In the genomic region with DNA sequence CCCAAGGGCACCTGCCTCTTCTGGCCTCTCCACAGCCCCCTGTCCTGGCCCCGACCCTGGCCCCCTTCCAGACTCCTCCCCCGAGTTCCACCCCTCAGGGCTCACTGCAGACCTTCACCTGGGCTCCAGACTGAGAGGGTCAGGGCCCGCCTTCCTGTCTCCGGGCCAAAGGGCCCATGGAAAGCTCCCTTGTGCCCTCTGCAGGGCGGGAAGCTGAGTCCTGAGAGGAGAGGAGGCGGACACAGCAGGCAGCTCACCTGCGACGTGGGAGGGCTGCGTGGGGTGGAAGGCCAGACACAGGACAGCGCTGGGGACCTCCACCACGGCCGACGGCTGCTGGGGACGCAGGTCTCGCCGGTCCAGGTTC, we compare ENCODE assay signal across 8 cellular contexts. TPM values are rescaled to one million over a fixed set of nuclear protein-coding genes. Genes with fewer than 3 reads are reported as not detected.
DNase-seq lines count a peak whose midpoint lies in the region; ATAC-seq, FAIRE-seq and TF ChIP-seq lines count a peak whose summit lies in the region.

No MANE protein-coding gene starts in this region.

- no peaks in the 10 kb centered on the region for H3K27me3 ChIP-seq in ovary

- intact Hi-C loops in ovary (cut with DNase I): loop anchor here in 1 of 4 donors (5.0 kb wide), 1 partner anchor 56 kb away; no protein-coding TSS in a partner anchor

- H3K4me1 ChIP-seq in ovary (ENCODE audit: insufficient read depth): peaks cover 14% of the 10 kb centered on the region

- peak; percentile 89 for DNase-seq in DMS53 (lab: John Stamatoyannopoulos, UW)
- DNase-seq in NCI-H69 (lab: John Stamatoyannopoulos, UW): peak; percentile 52
- peak; percentile 44 to 77 (median 63) for DNase-seq in ovary
- no peak for DNase-seq in SKM-1 (lab: John Stamatoyannopoulos, UW; ENCODE audit: unreplicated experiment)
- no peak for DNase-seq in activated naive CD4-positive, alpha-beta T cell (lab: John Stamatoyannopoulos, UW)
- DNase-seq in GM12891 (ENCODE audit: insufficient read length, low spot score): no peak

- no peak for TF ChIP-seq EP300 in ovary (IDR thresholded peaks at IDR 0.05)

- TF ChIP-seq CTCF in ovary (IDR thresholded peaks at IDR 0.05): no peak

- 53 to 70% (median 62%) methylated on average over 5 to 16 of the region's 16 CpGs for WGBS in ovary, 3 donors

- TF ChIP-seq POLR2A in ovary (IDR thresholded peaks at IDR 0.05) (no peak), GM12891 (IDR thresholded peaks at IDR 0.05; ENCODE audit: low read depth, low read length) (no peak)

- no peaks in the 10 kb centered on the region for H3K36me3 ChIP-seq in ovary

- no peaks in the 10 kb centered on the region for H3K9me3 ChIP-seq in ovary

- H3K4me3 ChIP-seq in ovary: no peak overlapping the region

- peak; percentile 43 for ATAC-seq in esophagus mucosa
- no peak for ATAC-seq in GM21619 (IDR thresholded peaks at IDR 0.05; ENCODE audit: unreplicated experiment)

- no peak for FAIRE-seq in GM12891 (lab: Jason Lieb, UNC)

- peak overlapping the region; percentile 26 to 78 for H3K27ac ChIP-seq in ovary

TF ChIP-seq in GM12891, 5 proteins besides CTCF, POLR2A, EP300 and RAD21:
- TF ChIP-seq POU2F2 (IDR thresholded peaks at IDR 0.05; ENCODE audit: low read depth, low read length) (no peak), SPI1 (IDR thresholded peaks at IDR 0.05; ENCODE audit: low read depth, low read length) (no peak), POLR2AphosphoS5 (IDR thresholded peaks at IDR 0.05; ENCODE audit: low read depth, low read length) (no peak), TAF1 (IDR thresholded peaks at IDR 0.05; ENCODE audit: low read depth, low read length) (no peak), PAX5 (IDR thresholded peaks at IDR 0.05; ENCODE audit: insufficient read depth, low read length, severe bottlenecking) (no peak)

RNA-seq across cellular contexts. Expression of gene DYNC2I2, which starts 20.6 kb away (rescaled TPM):
- 37.0 TPM for total RNA-seq in esophagus mucosa
- total RNA-seq in ovary: 10 to 100 TPM; 17.7 to 87.5 (median 25.8) TPM
- polyA plus RNA-seq in ovary: 10 to 100 TPM in 1 of 2 donors, 1 to 10 TPM in 1; 2.0 to 28.0 TPM
- polyA plus RNA-seq in GM12891 (2012; ENCODE audit: low read depth, missing spikeins): 29.0 TPM

RNA-seq across cellular contexts. Expression of gene SET, which starts 53.0 kb away (rescaled TPM):
- total RNA-seq in esophagus mucosa (267 TPM), ovary (100 to 1,000 TPM; 119 to 328 (median 291) TPM)
- polyA plus RNA-seq in ovary: 100 to 1,000 TPM; 147 to 292 TPM
- polyA plus RNA-seq in GM12891 (2012; ENCODE audit: low read depth, missing spikeins): 292 TPM

Comparison
In these comparisons a context has a peak if more than half of its experiments do, and no peak if none do; other contexts are left out.
1. DNase-seq: peak in DMS53 (single experiment), NCI-H69 (single experiment) and ovary (5 of 5); none in SKM-1 (single experiment), activated naive CD4-positive, alpha-beta T cell (0 of 4) and GM12891 (single experiment).